In genomic region chr1:243421784-243422183, GRCh38 we compare ENCODE assay signal across 8 cellular contexts.
DNase-seq lines count a peak whose midpoint lies in the region; ATAC-seq, FAIRE-seq and TF ChIP-seq lines count a peak whose summit lies in the region.

No MANE protein-coding gene starts in this region.

- H3K4me1 ChIP-seq in SJCRH30 (no peaks in the 10 kb centered on the region), lower lobe of right lung (peaks cover 17% of the 10 kb centered on the region), esophagus muscularis mucosa (peaks cover 0 to 7% (median 6%) of the 10 kb centered on the region in 4 donors)

- H3K9me3 Mint-ChIP-seq in stimulated activated effector memory CD8-positive, alpha-beta T cell treated with anti-CD3 and anti-CD28 coated beads, Interleukin-12 subunit alpha, Interleukin-12 subunit beta, amount 100 ng/mL, for 72 hours = no peaks in the 10 kb centered on the region

- no peaks in the 10 kb centered on the region for H3K36me3 Mint-ChIP-seq in stimulated activated effector memory CD8-positive, alpha-beta T cell treated with anti-CD3 and anti-CD28 coated beads, Interleukin-12 subunit alpha, Interleukin-12 subunit beta, amount 100 ng/mL, for 72 hours

- WGBS in esophagus muscularis mucosa = 22% methylated on average over 6 of the region's 6 CpGs

- TF ChIP-seq CTCF in lower lobe of right lung (IDR thresholded peaks at IDR 0.05) = no peak
- TF ChIP-seq CTCF in esophagus muscularis mucosa (IDR thresholded peaks at IDR 0.05) = no peak

- H3K4me1 Mint-ChIP-seq in stimulated activated effector memory CD8-positive, alpha-beta T cell treated with anti-CD3 and anti-CD28 coated beads, Interleukin-12 subunit alpha, Interleukin-12 subunit beta, amount 100 ng/mL, for 72 hours = peaks cover 13% of the 10 kb centered on the region

- H3K4me3 ChIP-seq in SJCRH30 = no peak overlapping the region
- H3K4me3 ChIP-seq in lower lobe of right lung = peak overlapping the region; percentile 1
- no peak overlapping the region for H3K4me3 ChIP-seq in esophagus muscularis mucosa

- H3K9me3 ChIP-seq in SJCRH30 (replicated peaks) (no peaks in the 10 kb centered on the region), lower lobe of right lung (no peaks in the 10 kb centered on the region), esophagus muscularis mucosa (no peaks in the 10 kb centered on the region)

- DNase-seq in CD1c-positive myeloid dendritic cell (ENCODE audit: extremely low spot score) (peak; percentile 34), HTR-8/SVneo (ENCODE audit: insufficient read length, low spot score) (peak; percentile 29), SJCRH30 (peak; percentile 37 to 57), lower lobe of right lung (no peak), esophagus muscularis mucosa (ENCODE audit: extremely low spot score) (no peak)
- DNase-seq in stimulated activated effector memory CD8-positive, alpha-beta T cell treated with anti-CD3 and anti-CD28 coated beads, Interleukin-12 subunit alpha, Interleukin-12 subunit beta, amount 100 ng/mL, for 72 hours (ENCODE audit: low spot score in 2 of 2) = peak; percentile 15 to 60

- no peak for FAIRE-seq in HTR-8/SVneo (lab: Jason Lieb, UNC)

- ATAC-seq in GM19463 (IDR thresholded peaks at IDR 0.05; ENCODE audit: unreplicated experiment) (peak; percentile 96), lower lobe of right lung (peak; percentile 87 to 88)
- ATAC-seq in stimulated activated effector memory CD8-positive, alpha-beta T cell treated with anti-CD3 and anti-CD28 coated beads, Interleukin-12 subunit alpha, Interleukin-12 subunit beta, amount 100 ng/mL, for 72 hours = peak; percentile 98

- H3K4me3 Mint-ChIP-seq in stimulated activated effector memory CD8-positive, alpha-beta T cell treated with anti-CD3 and anti-CD28 coated beads, Interleukin-12 subunit alpha, Interleukin-12 subunit beta, amount 100 ng/mL, for 72 hours = peak overlapping the region; percentile 41

- no peaks in the 10 kb centered on the region for H3K27me3 ChIP-seq in SJCRH30
- H3K27me3 ChIP-seq in lower lobe of right lung (ENCODE audit: low read depth) = no peaks in the 10 kb centered on the region
- H3K27me3 ChIP-seq in esophagus muscularis mucosa = no peaks in the 10 kb centered on the region

- no peaks in the 10 kb centered on the region for H3K36me3 ChIP-seq in SJCRH30
- peaks cover 15% of the 10 kb centered on the region for H3K36me3 ChIP-seq in lower lobe of right lung
- H3K36me3 ChIP-seq in esophagus muscularis mucosa = peaks cover 0 to 9% (median 5%) of the 10 kb centered on the region in 4 donors

- H3K27ac ChIP-seq in SJCRH30 = no peak overlapping the region
- H3K27ac ChIP-seq in angular gyrus (ENCODE audit: low read depth, low read length) = peak overlapping the region; percentile 74
- H3K27ac ChIP-seq in lower lobe of right lung = no peak overlapping the region
- no peak overlapping the region for H3K27ac ChIP-seq in esophagus muscularis mucosa (replicated peaks in 1 of 4)

- intact Hi-C loops in lower lobe of right lung (cut with DNase I) (no loop called here), esophagus muscularis mucosa (cut with DNase I) (no loop called here)

- TF ChIP-seq POLR2A in esophagus muscularis mucosa (IDR thresholded peaks at IDR 0.05; ENCODE audit: low read depth) = no peak

- TF ChIP-seq EP300 in esophagus muscularis mucosa (IDR thresholded peaks at IDR 0.05) = no peak

- peak overlapping the region; percentile 27 for H3K27ac Mint-ChIP-seq in stimulated activated effector memory CD8-positive, alpha-beta T cell treated with anti-CD3 and anti-CD28 coated beads, Interleukin-12 subunit alpha, Interleukin-12 subunit beta, amount 100 ng/mL, for 72 hours

Comparison
In these comparisons a context has a peak if more than half of its experiments do, and no peak if none do; other contexts are left out.
1. DNase-seq: peak in CD1c-positive myeloid dendritic cell (single experiment), HTR-8/SVneo (single experiment), SJCRH30 (2 of 2) and stimulated activated effector memory CD8-positive, alpha-beta T cell treated with anti-CD3 and anti-CD28 coated beads, Interleukin-12 subunit alpha, Interleukin-12 subunit beta, amount 100 ng/mL, for 72 hours (2 of 2); none in lower lobe of right lung (single experiment) and esophagus muscularis mucosa (single experiment).
2. Peak in every context shown above with its lines, with median percentiles within 50 percentile points of each other: ATAC-seq.